Comparison of ENCODE assay signal across 1 cellular context in the genomic region with DNA sequence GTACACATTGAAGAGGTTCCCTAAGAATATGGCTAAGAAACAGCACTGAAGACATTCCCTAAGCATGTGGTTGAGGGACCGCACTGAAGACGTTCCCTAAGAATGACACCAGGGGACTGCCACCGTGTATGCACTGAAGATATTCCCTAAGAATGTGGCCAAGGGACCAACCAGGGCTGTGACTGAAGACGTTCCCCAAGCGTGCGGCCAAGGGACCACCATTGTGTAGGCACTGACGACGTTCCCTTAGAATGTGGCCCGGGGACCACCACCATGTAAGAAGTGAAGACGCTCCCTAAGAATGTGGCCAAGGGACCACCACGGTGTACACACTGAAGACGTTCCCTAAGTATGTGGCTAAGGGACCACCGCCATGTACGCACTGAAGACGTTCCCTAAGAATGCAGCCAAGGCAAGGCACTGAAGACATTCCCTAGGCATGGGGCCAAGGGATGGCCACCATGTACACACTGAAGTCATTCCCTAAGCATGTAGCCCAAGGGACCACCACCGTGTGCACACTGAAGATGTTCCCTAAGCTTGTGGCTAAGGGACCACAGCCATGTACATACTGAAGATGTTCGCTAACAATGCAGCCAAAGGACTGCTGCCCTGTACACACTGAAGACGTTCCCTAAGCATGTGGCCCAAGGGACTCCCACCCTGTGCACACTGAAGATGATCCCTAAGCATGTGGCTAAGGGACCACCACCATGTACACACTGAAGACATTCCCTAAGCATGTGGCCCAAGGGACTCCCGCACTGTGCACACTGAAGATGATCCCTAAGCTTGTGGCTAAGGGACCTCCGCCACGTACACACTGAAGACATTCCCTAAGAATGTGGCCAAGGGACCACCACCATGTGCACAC.
TF ChIP-seq lines count a peak whose summit lies in the region.

No MANE protein-coding gene starts in this region.

TF ChIP-seq in GM23338, 12 proteins besides CTCF, POLR2A, EP300 and RAD21:
- TF ChIP-seq, protein P1, sequence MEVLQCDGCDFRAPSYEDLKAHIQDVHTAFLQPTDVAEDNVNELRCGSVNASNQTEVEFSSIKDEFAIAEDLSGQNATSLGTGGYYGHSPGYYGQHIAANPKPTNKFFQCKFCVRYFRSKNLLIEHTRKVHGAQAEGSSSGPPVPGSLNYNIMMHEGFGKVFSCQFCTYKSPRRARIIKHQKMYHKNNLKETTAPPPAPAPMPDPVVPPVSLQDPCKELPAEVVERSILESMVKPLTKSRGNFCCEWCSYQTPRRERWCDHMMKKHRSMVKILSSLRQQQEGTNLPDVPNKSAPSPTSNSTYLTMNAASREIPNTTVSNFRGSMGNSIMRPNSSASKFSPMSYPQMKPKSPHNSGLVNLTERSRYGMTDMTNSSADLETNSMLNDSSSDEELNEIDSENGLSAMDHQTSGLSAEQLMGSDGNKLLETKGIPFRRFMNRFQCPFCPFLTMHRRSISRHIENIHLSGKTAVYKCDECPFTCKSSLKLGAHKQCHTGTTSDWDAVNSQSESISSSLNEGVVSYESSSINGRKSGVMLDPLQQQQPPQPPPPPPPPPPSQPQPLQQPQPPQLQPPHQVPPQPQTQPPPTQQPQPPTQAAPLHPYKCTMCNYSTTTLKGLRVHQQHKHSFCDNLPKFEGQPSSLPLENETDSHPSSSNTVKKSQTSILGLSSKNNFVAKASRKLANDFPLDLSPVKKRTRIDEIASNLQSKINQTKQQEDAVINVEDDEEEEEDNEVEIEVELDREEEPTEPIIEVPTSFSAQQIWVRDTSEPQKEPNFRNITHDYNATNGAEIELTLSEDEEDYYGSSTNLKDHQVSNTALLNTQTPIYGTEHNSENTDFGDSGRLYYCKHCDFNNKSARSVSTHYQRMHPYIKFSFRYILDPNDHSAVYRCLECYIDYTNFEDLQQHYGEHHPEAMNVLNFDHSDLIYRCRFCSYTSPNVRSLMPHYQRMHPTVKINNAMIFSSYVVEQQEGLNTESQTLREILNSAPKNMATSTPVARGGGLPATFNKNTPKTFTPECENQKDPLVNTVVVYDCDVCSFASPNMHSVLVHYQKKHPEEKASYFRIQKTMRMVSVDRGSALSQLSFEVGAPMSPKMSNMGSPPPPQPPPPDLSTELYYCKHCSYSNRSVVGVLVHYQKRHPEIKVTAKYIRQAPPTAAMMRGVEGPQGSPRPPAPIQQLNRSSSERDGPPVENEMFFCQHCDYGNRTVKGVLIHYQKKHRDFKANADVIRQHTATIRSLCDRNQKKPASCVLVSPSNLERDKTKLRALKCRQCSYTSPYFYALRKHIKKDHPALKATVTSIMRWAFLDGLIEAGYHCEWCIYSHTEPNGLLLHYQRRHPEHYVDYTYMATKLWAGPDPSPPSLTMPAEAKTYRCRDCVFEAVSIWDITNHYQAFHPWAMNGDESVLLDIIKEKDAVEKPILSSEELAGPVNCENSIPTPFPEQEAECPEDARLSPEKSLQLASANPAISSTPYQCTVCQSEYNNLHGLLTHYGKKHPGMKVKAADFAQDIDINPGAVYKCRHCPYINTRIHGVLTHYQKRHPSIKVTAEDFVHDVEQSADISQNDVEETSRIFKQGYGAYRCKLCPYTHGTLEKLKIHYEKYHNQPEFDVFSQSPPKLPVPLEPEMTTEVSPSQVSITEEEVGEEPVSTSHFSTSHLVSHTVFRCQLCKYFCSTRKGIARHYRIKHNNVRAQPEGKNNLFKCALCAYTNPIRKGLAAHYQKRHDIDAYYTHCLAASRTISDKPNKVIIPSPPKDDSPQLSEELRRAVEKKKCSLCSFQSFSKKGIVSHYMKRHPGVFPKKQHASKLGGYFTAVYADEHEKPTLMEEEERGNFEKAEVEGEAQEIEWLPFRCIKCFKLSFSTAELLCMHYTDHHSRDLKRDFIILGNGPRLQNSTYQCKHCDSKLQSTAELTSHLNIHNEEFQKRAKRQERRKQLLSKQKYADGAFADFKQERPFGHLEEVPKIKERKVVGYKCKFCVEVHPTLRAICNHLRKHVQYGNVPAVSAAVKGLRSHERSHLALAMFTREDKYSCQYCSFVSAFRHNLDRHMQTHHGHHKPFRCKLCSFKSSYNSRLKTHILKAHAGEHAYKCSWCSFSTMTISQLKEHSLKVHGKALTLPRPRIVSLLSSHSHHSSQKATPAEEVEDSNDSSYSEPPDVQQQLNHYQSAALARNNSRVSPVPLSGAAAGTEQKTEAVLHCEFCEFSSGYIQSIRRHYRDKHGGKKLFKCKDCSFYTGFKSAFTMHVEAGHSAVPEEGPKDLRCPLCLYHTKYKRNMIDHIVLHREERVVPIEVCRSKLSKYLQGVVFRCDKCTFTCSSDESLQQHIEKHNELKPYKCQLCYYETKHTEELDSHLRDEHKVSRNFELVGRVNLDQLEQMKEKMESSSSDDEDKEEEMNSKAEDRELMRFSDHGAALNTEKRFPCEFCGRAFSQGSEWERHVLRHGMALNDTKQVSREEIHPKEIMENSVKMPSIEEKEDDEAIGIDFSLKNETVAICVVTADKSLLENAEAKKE (CRISPR knock-in tag; IDR thresholded peaks at IDR 0.05), result no peak
- TF ChIP-seq NANOG (IDR thresholded peaks at IDR 0.05; ENCODE audit: borderline replicate concordance) (no peak), ZNF114 (CRISPR knock-in tag; IDR thresholded peaks at IDR 0.05) (no peak), JUNB (IDR thresholded peaks at IDR 0.05; ENCODE audit: unreplicated experiment) (peak; percentile 88), EZH2 (IDR thresholded peaks at IDR 0.05; ENCODE audit: low read depth, unreplicated experiment) (no peak), POLR2AphosphoS5 (IDR thresholded peaks at IDR 0.05; ENCODE audit: low read depth) (0 out of 2 replicates have a peak, but pooled peaks have one; percentile 24)
- TF ChIP-seq, protein P2, sequence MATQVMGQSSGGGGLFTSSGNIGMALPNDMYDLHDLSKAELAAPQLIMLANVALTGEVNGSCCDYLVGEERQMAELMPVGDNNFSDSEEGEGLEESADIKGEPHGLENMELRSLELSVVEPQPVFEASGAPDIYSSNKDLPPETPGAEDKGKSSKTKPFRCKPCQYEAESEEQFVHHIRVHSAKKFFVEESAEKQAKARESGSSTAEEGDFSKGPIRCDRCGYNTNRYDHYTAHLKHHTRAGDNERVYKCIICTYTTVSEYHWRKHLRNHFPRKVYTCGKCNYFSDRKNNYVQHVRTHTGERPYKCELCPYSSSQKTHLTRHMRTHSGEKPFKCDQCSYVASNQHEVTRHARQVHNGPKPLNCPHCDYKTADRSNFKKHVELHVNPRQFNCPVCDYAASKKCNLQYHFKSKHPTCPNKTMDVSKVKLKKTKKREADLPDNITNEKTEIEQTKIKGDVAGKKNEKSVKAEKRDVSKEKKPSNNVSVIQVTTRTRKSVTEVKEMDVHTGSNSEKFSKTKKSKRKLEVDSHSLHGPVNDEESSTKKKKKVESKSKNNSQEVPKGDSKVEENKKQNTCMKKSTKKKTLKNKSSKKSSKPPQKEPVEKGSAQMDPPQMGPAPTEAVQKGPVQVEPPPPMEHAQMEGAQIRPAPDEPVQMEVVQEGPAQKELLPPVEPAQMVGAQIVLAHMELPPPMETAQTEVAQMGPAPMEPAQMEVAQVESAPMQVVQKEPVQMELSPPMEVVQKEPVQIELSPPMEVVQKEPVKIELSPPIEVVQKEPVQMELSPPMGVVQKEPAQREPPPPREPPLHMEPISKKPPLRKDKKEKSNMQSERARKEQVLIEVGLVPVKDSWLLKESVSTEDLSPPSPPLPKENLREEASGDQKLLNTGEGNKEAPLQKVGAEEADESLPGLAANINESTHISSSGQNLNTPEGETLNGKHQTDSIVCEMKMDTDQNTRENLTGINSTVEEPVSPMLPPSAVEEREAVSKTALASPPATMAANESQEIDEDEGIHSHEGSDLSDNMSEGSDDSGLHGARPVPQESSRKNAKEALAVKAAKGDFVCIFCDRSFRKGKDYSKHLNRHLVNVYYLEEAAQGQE (IDR thresholded peaks at IDR 0.05; ENCODE audit: unreplicated experiment), result no peak
